In genomic region chr5:176629853-176630680, GRCh38 we compare ENCODE assay signal across 9 cellular contexts. TPM values are rescaled to one million over a fixed set of nuclear protein-coding genes. Genes with fewer than 3 reads are reported as not detected.
A peak's percentile ranks its signal among the peaks of the same experiment; 100 is the strongest.
DNase-seq lines count a peak whose midpoint lies in the region; ATAC-seq and TF ChIP-seq lines count a peak whose summit lies in the region.
"Had no signal": no experiment of that assay in that cellular context is flagged by ENCODE, and none has a peak within 500 bp of the region (broad histone marks: within the 10 kb centered on the region; RNA-seq: fewer than 3 reads in every experiment).

Gene EIF4E1B, plus strand, starts transcription at chr5:176630675. Its CDS starts 12,113 bp downstream, at chr5:176642788.
Gene SNCB, minus strand, starts transcription at chr5:176630534. Its CDS starts 880 bp downstream, at chr5:176629654.

- no peaks in the 10 kb centered on the region for H3K36me3 Mint-ChIP-seq in MCF 10A (ENCODE audit: insufficient read depth, unreplicated experiment)
- no peaks in the 10 kb centered on the region for H3K36me3 Mint-ChIP-seq in activated CD8-positive, alpha-beta memory T cell treated with anti-CD3 and anti-CD28 coated beads, Interleukin-2, amount 10 ng/mL, durations not matched to agents 7 days and 5 days

- CTCF ChIA-PET in MCF 10A (lab: Yijun Ruan, JAX): interaction anchor here (0.7 to 1.8 kb wide), 4 partner anchors 16 to 52 kb away, joined by 3 to 8 read pairs (median 4); no protein-coding TSS in a partner anchor
- CTCF ChIA-PET in activated CD8-positive, alpha-beta memory T cell treated with anti-CD3 and anti-CD28 coated beads, Interleukin-2, amount 10 ng/mL, durations not matched to agents 7 days and 5 days (lab: Charles Lee): interaction anchor here (0.6 to 1.9 kb wide), 5 partner anchors 14 to 214 kb away, joined by 3 to 8 read pairs (median 5); partner anchors contain the start of gene CLTB

- peaks cover 39% of the 10 kb centered on the region for H3K27me3 Mint-ChIP-seq in MCF 10A (ENCODE audit: insufficient read depth, unreplicated experiment)
- peaks cover 75% of the 10 kb centered on the region for H3K27me3 Mint-ChIP-seq in activated CD8-positive, alpha-beta memory T cell treated with anti-CD3 and anti-CD28 coated beads, Interleukin-2, amount 10 ng/mL, durations not matched to agents 7 days and 5 days

- H3K4me3 Mint-ChIP-seq in MCF 10A (ENCODE audit: unreplicated experiment): no peak within 1 kb of the TSS
- peak within 1 kb of the TSS; percentile 22 for H3K4me3 Mint-ChIP-seq in activated CD8-positive, alpha-beta memory T cell treated with anti-CD3 and anti-CD28 coated beads, Interleukin-2, amount 10 ng/mL, durations not matched to agents 7 days and 5 days

- TF ChIP-seq CTCF in MCF 10A (IDR thresholded peaks at IDR 0.05; ENCODE audit: unreplicated experiment) (no peak), fibroblast of the aortic adventitia (IDR thresholded peaks at IDR 0.05; ENCODE audit: insufficient read depth, low read length) (peak; percentile 1)

- peaks cover 27% of the 10 kb centered on the region for H3K4me1 Mint-ChIP-seq in MCF 10A (ENCODE audit: insufficient read depth, unreplicated experiment)
- peaks cover 16% of the 10 kb centered on the region for H3K4me1 Mint-ChIP-seq in activated CD8-positive, alpha-beta memory T cell treated with anti-CD3 and anti-CD28 coated beads, Interleukin-2, amount 10 ng/mL, durations not matched to agents 7 days and 5 days

- intact Hi-C loops in MCF 10A (cut with micrococcal nuclease): no loop called here

- peak; percentile 92 for ATAC-seq in activated CD8-positive, alpha-beta memory T cell treated with anti-CD3 and anti-CD28 coated beads, Interleukin-2, amount 10 ng/mL, durations not matched to agents 7 days and 5 days

- DNase-seq in T47D (ENCODE audit: low read depth in 1 of 2, low spot score in 1 of 2): peak; percentile 76 to 86
- no peak for DNase-seq in MCF 10A (ENCODE audit: unreplicated experiment)
- peak; percentile 66 for DNase-seq in activated CD8-positive, alpha-beta memory T cell treated with anti-CD3 and anti-CD28 coated beads, Interleukin-2, amount 10 ng/mL, durations not matched to agents 7 days and 5 days
- DNase-seq in fibroblast of the aortic adventitia (ENCODE audit: low read depth): no peak
- peak; percentile 47 for DNase-seq in occipital lobe (lab: John Stamatoyannopoulos, UW)
- DNase-seq in RKO (ENCODE audit: low spot score): no peak
- no peak for DNase-seq in DMS79 treated with DMSO at 0.1 percent for 48 hours (lab: John Stamatoyannopoulos, UW)

- TF ChIP-seq RAD21 in Ishikawa (IDR thresholded peaks at IDR 0.05; ENCODE audit: low read depth): no peak

- POLR2A ChIA-PET in MCF 10A (lab: Yijun Ruan, JAX): interaction anchor here (0.7 kb wide), 1 partner anchor 63 kb away, joined by 3 read pairs; no protein-coding TSS in a partner anchor

- in situ Hi-C loops in T47D (cut with HindIII; ENCODE audit: low pct_unique_long_range_greater_than_20kb, low sequenced_read_pairs): no loop called here

- no peak within 1 kb of the TSS for H3K27ac Mint-ChIP-seq in MCF 10A (ENCODE audit: low read depth, unreplicated experiment)
- H3K27ac Mint-ChIP-seq in activated CD8-positive, alpha-beta memory T cell treated with anti-CD3 and anti-CD28 coated beads, Interleukin-2, amount 10 ng/mL, durations not matched to agents 7 days and 5 days: no peak within 1 kb of the TSS

- no peak for TF ChIP-seq EP300 in Ishikawa (IDR thresholded peaks at IDR 0.05; ENCODE audit: borderline replicate concordance)

- BruUV-seq in MCF 10A (replicated peaks; lab: Mats Ljungman, UMichigan): no TSS peak

- H3K9me3 Mint-ChIP-seq in MCF 10A (ENCODE audit: unreplicated experiment): peaks cover 3% of the 10 kb centered on the region
- no peaks in the 10 kb centered on the region for H3K9me3 Mint-ChIP-seq in activated CD8-positive, alpha-beta memory T cell treated with anti-CD3 and anti-CD28 coated beads, Interleukin-2, amount 10 ng/mL, durations not matched to agents 7 days and 5 days (ENCODE audit: low read depth)

- peak within 1 kb of the TSS; percentile 50 for H3K4me3 ChIP-seq in fibroblast of the aortic adventitia (ENCODE audit: low read depth, low read length)

TF ChIP-seq in Ishikawa, 13 proteins besides CTCF, POLR2A, EP300 and RAD21:
- TF ChIP-seq, protein P1, sequence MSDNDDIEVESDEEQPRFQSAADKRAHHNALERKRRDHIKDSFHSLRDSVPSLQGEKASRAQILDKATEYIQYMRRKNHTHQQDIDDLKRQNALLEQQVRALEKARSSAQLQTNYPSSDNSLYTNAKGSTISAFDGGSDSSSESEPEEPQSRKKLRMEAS (IDR thresholded peaks at IDR 0.05): peak; percentile 41; the same call in 1 of the 2 replicates
- TF ChIP-seq TAF1 (IDR thresholded peaks at IDR 0.05; ENCODE audit: low read depth) (no peak), CREB1 (IDR thresholded peaks at IDR 0.05; ENCODE audit: low read depth) (no peak), NFIC (IDR thresholded peaks at IDR 0.05) (no peak), ZBTB7A (IDR thresholded peaks at IDR 0.05; ENCODE audit: low read depth) (0 out of 2 replicates have a peak, but pooled peaks have one; percentile 23)
- TF ChIP-seq, protein P2, sequence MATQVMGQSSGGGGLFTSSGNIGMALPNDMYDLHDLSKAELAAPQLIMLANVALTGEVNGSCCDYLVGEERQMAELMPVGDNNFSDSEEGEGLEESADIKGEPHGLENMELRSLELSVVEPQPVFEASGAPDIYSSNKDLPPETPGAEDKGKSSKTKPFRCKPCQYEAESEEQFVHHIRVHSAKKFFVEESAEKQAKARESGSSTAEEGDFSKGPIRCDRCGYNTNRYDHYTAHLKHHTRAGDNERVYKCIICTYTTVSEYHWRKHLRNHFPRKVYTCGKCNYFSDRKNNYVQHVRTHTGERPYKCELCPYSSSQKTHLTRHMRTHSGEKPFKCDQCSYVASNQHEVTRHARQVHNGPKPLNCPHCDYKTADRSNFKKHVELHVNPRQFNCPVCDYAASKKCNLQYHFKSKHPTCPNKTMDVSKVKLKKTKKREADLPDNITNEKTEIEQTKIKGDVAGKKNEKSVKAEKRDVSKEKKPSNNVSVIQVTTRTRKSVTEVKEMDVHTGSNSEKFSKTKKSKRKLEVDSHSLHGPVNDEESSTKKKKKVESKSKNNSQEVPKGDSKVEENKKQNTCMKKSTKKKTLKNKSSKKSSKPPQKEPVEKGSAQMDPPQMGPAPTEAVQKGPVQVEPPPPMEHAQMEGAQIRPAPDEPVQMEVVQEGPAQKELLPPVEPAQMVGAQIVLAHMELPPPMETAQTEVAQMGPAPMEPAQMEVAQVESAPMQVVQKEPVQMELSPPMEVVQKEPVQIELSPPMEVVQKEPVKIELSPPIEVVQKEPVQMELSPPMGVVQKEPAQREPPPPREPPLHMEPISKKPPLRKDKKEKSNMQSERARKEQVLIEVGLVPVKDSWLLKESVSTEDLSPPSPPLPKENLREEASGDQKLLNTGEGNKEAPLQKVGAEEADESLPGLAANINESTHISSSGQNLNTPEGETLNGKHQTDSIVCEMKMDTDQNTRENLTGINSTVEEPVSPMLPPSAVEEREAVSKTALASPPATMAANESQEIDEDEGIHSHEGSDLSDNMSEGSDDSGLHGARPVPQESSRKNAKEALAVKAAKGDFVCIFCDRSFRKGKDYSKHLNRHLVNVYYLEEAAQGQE (IDR thresholded peaks at IDR 0.05; ENCODE audit: low read depth): no peak

RNA-seq across cellular contexts. Expression of gene EIF4E1B, which starts in this region (rescaled TPM):
- total RNA-seq in MCF 10A (2022) (not detected in 2 replicates), fibroblast of the aortic adventitia (ENCODE audit: low replicate concordance) (not detected in 2 replicates), occipital lobe (not detected)
- total RNA-seq in activated CD8-positive, alpha-beta memory T cell treated with anti-CD3 and anti-CD28 coated beads, Interleukin-2, amount 10 ng/mL, durations not matched to agents 7 days and 5 days: not detected
- total RNA-seq: dermis microvascular lymphatic vessel endothelial cell had no signal

RNA-seq across cellular contexts. Expression of gene SNCB, which starts in this region (rescaled TPM):
- not detected in 2 replicates for total RNA-seq in MCF 10A (2022)
- total RNA-seq in activated CD8-positive, alpha-beta memory T cell treated with anti-CD3 and anti-CD28 coated beads, Interleukin-2, amount 10 ng/mL, durations not matched to agents 7 days and 5 days: not detected
- total RNA-seq in fibroblast of the aortic adventitia (ENCODE audit: low replicate concordance): not detected in 2 replicates
- total RNA-seq in occipital lobe: 12.6 TPM

Comparison
In these comparisons a context has a peak if more than half of its experiments do, and no peak if none do; other contexts are left out.
1. RNA of gene SNCB (total RNA-seq): 12.6 TPM in occipital lobe (single experiment); not detected in activated CD8-positive, alpha-beta memory T cell treated with anti-CD3 and anti-CD28 coated beads, Interleukin-2, amount 10 ng/mL, durations not matched to agents 7 days and 5 days, not detected in MCF 10A and not detected in fibroblast of the aortic adventitia; every median in the first group is over 10 times any median in the second.
2. DNase-seq: peak in T47D (2 of 2) and occipital lobe (single experiment); none in MCF 10A (single experiment), fibroblast of the aortic adventitia (single experiment), RKO (single experiment) and DMS79 treated with DMSO at 0.1 percent for 48 hours (single experiment).
3. Peak in DNase-seq and ATAC-seq in activated CD8-positive, alpha-beta memory T cell treated with anti-CD3 and anti-CD28 coated beads, Interleukin-2, amount 10 ng/mL, durations not matched to agents 7 days and 5 days; RNA of the genes that start here not detected or under 1 TPM.